Comparison of ENCODE assay signal across 23 cellular contexts in genomic region chr20:37566590-37567330, GRCh38. TPM values are rescaled to one million over a fixed set of nuclear protein-coding genes. Genes with fewer than 3 reads are reported as not detected.
DNase-seq lines count a peak whose midpoint lies in the region; TF ChIP-seq lines count a peak whose summit lies in the region.
"Had no signal": no experiment of that assay in that cellular context is flagged by ENCODE, and none has a peak within 500 bp of the region (broad histone marks: within the 10 kb centered on the region; RNA-seq: fewer than 3 reads in every experiment).

No MANE protein-coding gene starts in this region.

- H3K79me1 ChIP-seq in trophoblast cell (ENCODE audit: low read length): peaks cover 37% of the 10 kb centered on the region

- H3K9me3 Mint-ChIP-seq in activated CD4-positive, alpha-beta memory T cell treated with anti-CD3 and anti-CD28 coated beads, Interleukin-2, amount 10 ng/mL, durations not matched to agents 7 days and 5 days: no peaks in the 10 kb centered on the region
- no peaks in the 10 kb centered on the region for H3K9me3 Mint-ChIP-seq in activated CD4-positive, alpha-beta memory T cell treated with anti-CD3 and anti-CD28 coated beads for 36 hours
- H3K9me3 Mint-ChIP-seq: activated naive CD4-positive, alpha-beta T cell treated with anti-CD3 and anti-CD28 coated beads, Interleukin-2, amount 50 U/mL, for 24 hours; activated T-cell treated with anti-CD3 and anti-CD28 coated beads, Interleukin-2, amount 50 U/mL, for 72 hours; CD8-positive, alpha-beta T cell; mesothelial cell of epicardium; T-cell had no signal

- peak; percentile 6 for DNase-seq in activated CD4-positive, alpha-beta memory T cell treated with anti-CD3 and anti-CD28 coated beads, Interleukin-2, amount 10 ng/mL, durations not matched to agents 7 days and 5 days
- no peak for DNase-seq in activated CD4-positive, alpha-beta memory T cell treated with anti-CD3 and anti-CD28 coated beads for 36 hours
- DNase-seq in WERI-Rb-1 (no peak), islet precursor cell (peak; percentile 30), trophoblast cell (no peak), EL (no peak), COLO829 (ENCODE audit: low spot score) (no peak)
- DNase-seq in stimulated activated CD4-positive, alpha-beta T cell treated with anti-CD3 and anti-CD28 coated beads, Interleukin-2, amount 100 ng/mL, for 48 hours: no peak
- DNase-seq: 8988T; activated T-cell treated with anti-CD3 and anti-CD28 coated beads, Interleukin-2, amount 50 U/mL, for 72 hours; CD8-positive, alpha-beta T cell; DMS153; Karpas-422; left lung; NCI-H526 treated with DMSO at 0.1 percent for 48 hours; T-cell; upper lobe of left lung had no signal

- H3K4ac ChIP-seq in trophoblast cell (ENCODE audit: low read depth, low read length): no peak overlapping the region

- H3K27me3 Mint-ChIP-seq in activated CD4-positive, alpha-beta memory T cell treated with anti-CD3 and anti-CD28 coated beads, Interleukin-2, amount 10 ng/mL, durations not matched to agents 7 days and 5 days: peaks cover 43% of the 10 kb centered on the region
- peaks cover 45% of the 10 kb centered on the region for H3K27me3 Mint-ChIP-seq in activated CD4-positive, alpha-beta memory T cell treated with anti-CD3 and anti-CD28 coated beads for 36 hours

- H3K27ac Mint-ChIP-seq in activated CD4-positive, alpha-beta memory T cell treated with anti-CD3 and anti-CD28 coated beads, Interleukin-2, amount 10 ng/mL, durations not matched to agents 7 days and 5 days: no peak overlapping the region
- no peak overlapping the region for H3K27ac Mint-ChIP-seq in activated CD4-positive, alpha-beta memory T cell treated with anti-CD3 and anti-CD28 coated beads for 36 hours
- H3K27ac Mint-ChIP-seq: CD8-positive, alpha-beta T cell; progenitor cell of endocrine pancreas; T-cell had no signal

- H3K27ac ChIP-seq in WERI-Rb-1 (peak overlapping the region; percentile 63), trophoblast cell (ENCODE audit: low read depth, low read length) (no peak overlapping the region)
- H3K27ac ChIP-seq: GM23248, left lung, Peyer's patch, skin epidermis, upper lobe of left lung had no signal

- intact Hi-C loops in activated CD4-positive, alpha-beta memory T cell treated with anti-CD3 and anti-CD28 coated beads for 36 hours (cut with micrococcal nuclease): no loop called here

- POLR2A ChIA-PET in activated CD4-positive, alpha-beta memory T cell treated with anti-CD3 and anti-CD28 coated beads, Interleukin-2, amount 10 ng/mL, durations not matched to agents 7 days and 5 days (lab: Charles Lee): no interaction called here
- POLR2A ChIA-PET in activated CD4-positive, alpha-beta memory T cell treated with anti-CD3 and anti-CD28 coated beads for 36 hours (lab: Charles Lee): no interaction called here

- H3K36me3 ChIP-seq in WERI-Rb-1: no peaks in the 10 kb centered on the region
- H3K36me3 ChIP-seq in trophoblast cell (ENCODE audit: control insufficient read depth in 1 of 2, insufficient read depth in 2 of 2, low read length in 2 of 2): no peaks in the 10 kb centered on the region
- H3K36me3 ChIP-seq: left lung, Peyer's patch, upper lobe of left lung had no signal

- no peak overlapping the region for H4K12ac ChIP-seq in trophoblast cell (ENCODE audit: low read depth, low read length)

- peak overlapping the region; percentile 28 for H2BK120ac ChIP-seq in trophoblast cell (ENCODE audit: insufficient read depth, low read length, poor library complexity)

- H2AFZ ChIP-seq in trophoblast cell (ENCODE audit: insufficient read depth, low read length, poor library complexity): no peak overlapping the region
- H2AFZ ChIP-seq: GM23248 had no signal

- TF ChIP-seq CTCF in WERI-Rb-1 (IDR thresholded peaks at IDR 0.05; ENCODE audit: low read depth, low read length): no peak

- no peak overlapping the region for H3K4me3 Mint-ChIP-seq in activated CD4-positive, alpha-beta memory T cell treated with anti-CD3 and anti-CD28 coated beads, Interleukin-2, amount 10 ng/mL, durations not matched to agents 7 days and 5 days
- H3K4me3 Mint-ChIP-seq in activated CD4-positive, alpha-beta memory T cell treated with anti-CD3 and anti-CD28 coated beads for 36 hours: no peak overlapping the region
- H3K4me3 Mint-ChIP-seq: activated naive CD4-positive, alpha-beta T cell treated with anti-CD3 and anti-CD28 coated beads, Interleukin-2, amount 50 U/mL, for 24 hours; activated T-cell treated with anti-CD3 and anti-CD28 coated beads, Interleukin-2, amount 50 U/mL, for 72 hours; CD8-positive, alpha-beta T cell; T-cell had no signal

- no peaks in the 10 kb centered on the region for H3K36me3 Mint-ChIP-seq in activated CD4-positive, alpha-beta memory T cell treated with anti-CD3 and anti-CD28 coated beads, Interleukin-2, amount 10 ng/mL, durations not matched to agents 7 days and 5 days (ENCODE audit: low read depth)
- H3K36me3 Mint-ChIP-seq in activated CD4-positive, alpha-beta memory T cell treated with anti-CD3 and anti-CD28 coated beads for 36 hours: no peaks in the 10 kb centered on the region
- H3K36me3 Mint-ChIP-seq: activated naive CD4-positive, alpha-beta T cell treated with anti-CD3 and anti-CD28 coated beads, Interleukin-2, amount 50 U/mL, for 24 hours; CD8-positive, alpha-beta T cell; mesothelial cell of epicardium; T-cell had no signal

- H3K4me1 Mint-ChIP-seq in activated CD4-positive, alpha-beta memory T cell treated with anti-CD3 and anti-CD28 coated beads, Interleukin-2, amount 10 ng/mL, durations not matched to agents 7 days and 5 days: no peaks in the 10 kb centered on the region
- peaks cover 2% of the 10 kb centered on the region for H3K4me1 Mint-ChIP-seq in activated CD4-positive, alpha-beta memory T cell treated with anti-CD3 and anti-CD28 coated beads for 36 hours (ENCODE audit: low read depth)

- H3K27me3 ChIP-seq in WERI-Rb-1 (ENCODE audit: insufficient read depth, low read depth, severe bottlenecking) (no peaks in the 10 kb centered on the region), trophoblast cell (ENCODE audit: insufficient read depth, low read length) (no peaks in the 10 kb centered on the region)

- H3K18ac ChIP-seq in trophoblast cell (ENCODE audit: low read length): peak overlapping the region; percentile 7

- CTCF ChIA-PET in activated CD4-positive, alpha-beta memory T cell treated with anti-CD3 and anti-CD28 coated beads, Interleukin-2, amount 10 ng/mL, durations not matched to agents 7 days and 5 days (lab: Charles Lee): interaction anchor here (1.8 to 3.1 kb wide), 2 partner anchors 425 to 655 kb away, joined by 8 to 20 read pairs; no protein-coding TSS in a partner anchor
- CTCF ChIA-PET in activated CD4-positive, alpha-beta memory T cell treated with anti-CD3 and anti-CD28 coated beads for 36 hours (lab: Charles Lee): interaction anchor here (5.3 kb wide), 1 partner anchor 654 kb away, joined by 39 read pairs; no protein-coding TSS in a partner anchor

- H3K14ac ChIP-seq in trophoblast cell (ENCODE audit: low read length): no peak overlapping the region

- WGBS in trophoblast cell (ENCODE audit: extremely low coverage, insufficient coverage, insufficient read length): no CpG with 5 or more reads among the region's 5 CpGs

- H3K4me3 ChIP-seq in WERI-Rb-1 (ENCODE audit: low read depth, low read length) (no peak overlapping the region), trophoblast cell (ENCODE audit: low read depth, low read length) (no peak overlapping the region)
- H3K4me3 ChIP-seq: GM23248, left lung, Peyer's patch, skin epidermis, upper lobe of left lung had no signal

- H4K91ac ChIP-seq in trophoblast cell (ENCODE audit: low read depth, low read length): peak overlapping the region; percentile 77

- no peak overlapping the region for H4K8ac ChIP-seq in trophoblast cell (ENCODE audit: low read depth, low read length)

- peaks cover 22 to 33% of the 10 kb centered on the region in 2 experiments for H3K4me1 ChIP-seq in trophoblast cell (ENCODE audit: control insufficient read depth in 1 of 2, insufficient read depth in 2 of 2, low read length in 2 of 2)

- no peak overlapping the region for H3K23ac ChIP-seq in trophoblast cell (ENCODE audit: low read length)

- no peak overlapping the region for H2BK5ac ChIP-seq in trophoblast cell (ENCODE audit: low read depth, low read length, poor library complexity)

- H3K4me2 ChIP-seq in trophoblast cell (ENCODE audit: low read length): no peak overlapping the region

- H3K9ac ChIP-seq in trophoblast cell (ENCODE audit: low read length): no peak overlapping the region
- H3K9ac ChIP-seq: GM23248 had no signal

- H3K79me2 ChIP-seq in trophoblast cell (ENCODE audit: control insufficient read depth, insufficient read depth, low read length, poor library complexity): peaks cover 2% of the 10 kb centered on the region

- peak overlapping the region; percentile 10 for H2AK5ac ChIP-seq in trophoblast cell (ENCODE audit: low read length)

- peak overlapping the region; percentile 63 for H2BK12ac ChIP-seq in trophoblast cell (ENCODE audit: low read length)

- H3K9me3 ChIP-seq in WERI-Rb-1 (ENCODE audit: severe bottlenecking) (no peaks in the 10 kb centered on the region), trophoblast cell (ENCODE audit: insufficient read depth, low read depth, low read length) (no peaks in the 10 kb centered on the region)
- H3K9me3 ChIP-seq: left lung, Peyer's patch, upper lobe of left lung had no signal

RNA-seq across cellular contexts. Expression of gene BLCAP, which starts 39.1 kb away (rescaled TPM):
- total RNA-seq in activated CD4-positive, alpha-beta memory T cell treated with anti-CD3 and anti-CD28 coated beads, Interleukin-2, amount 10 ng/mL, durations not matched to agents 7 days and 5 days: 10 to 100 TPM; 37.7 to 39.4 TPM
- 10 to 100 TPM; 16.0 to 16.4 TPM for total RNA-seq in activated CD4-positive, alpha-beta memory T cell treated with anti-CD3 and anti-CD28 coated beads for 36 hours
- 127 and 134 TPM in 2 replicates for polyA plus RNA-seq in trophoblast cell (2013)

RNA-seq across cellular contexts. Expression of gene NNAT, which starts 45.7 kb away (rescaled TPM):
- total RNA-seq in activated CD4-positive, alpha-beta memory T cell treated with anti-CD3 and anti-CD28 coated beads, Interleukin-2, amount 10 ng/mL, durations not matched to agents 7 days and 5 days: not detected
- under 1 TPM in 1 of 2 experiments, not detected in 1; 0.48 TPM for total RNA-seq in activated CD4-positive, alpha-beta memory T cell treated with anti-CD3 and anti-CD28 coated beads for 36 hours
- polyA plus RNA-seq in trophoblast cell (2013): 112 and 133 TPM in 2 replicates
- total RNA-seq: CD8-positive, alpha-beta T cell; GM23248; Peyer's patch had no signal

Comparison
In these comparisons a context has a peak if more than half of its experiments do, and no peak if none do; other contexts are left out.
1. DNase-seq: peak in activated CD4-positive, alpha-beta memory T cell treated with anti-CD3 and anti-CD28 coated beads, Interleukin-2, amount 10 ng/mL, durations not matched to agents 7 days and 5 days (single experiment) and islet precursor cell (single experiment); none in activated CD4-positive, alpha-beta memory T cell treated with anti-CD3 and anti-CD28 coated beads for 36 hours (single experiment), WERI-Rb-1 (single experiment), trophoblast cell (0 of 2), EL (single experiment), stimulated activated CD4-positive, alpha-beta T cell treated with anti-CD3 and anti-CD28 coated beads, Interleukin-2, amount 100 ng/mL, for 48 hours (0 of 2) and COLO829 (single experiment).